ENCODE assay signal across 8 cellular contexts in genomic region chr14:77498984-77499527, GRCh38. TPM values are rescaled to one million over a fixed set of nuclear protein-coding genes. Genes with fewer than 3 reads are reported as not detected.
A peak's percentile ranks its signal among the peaks of the same experiment; 100 is the strongest.
DNase-seq lines count a peak whose midpoint lies in the region; ATAC-seq, FAIRE-seq and TF ChIP-seq lines count a peak whose summit lies in the region.

No MANE protein-coding gene starts in this region.

- in situ Hi-C loops in gastrocnemius medialis (cut with MboI; ENCODE audit: low sequenced_read_pairs in 4 of 4), result no loop called here

- peaks cover 6% of the 10 kb centered on the region for H3K4me1 Mint-ChIP-seq in activated T-cell treated with anti-CD3 and anti-CD28 coated beads, Interleukin-2, amount 50 U/mL, for 24 hours (ENCODE audit: low read depth)

- H3K9me3 ChIP-seq in gastrocnemius medialis, result no peaks in the 10 kb centered on the region

- TF ChIP-seq POLR2A in gastrocnemius medialis (IDR thresholded peaks at IDR 0.05), result no peak

- H3K4me3 ChIP-seq in gastrocnemius medialis, result peak overlapping the region; percentile 42 to 58 (median 50)

- no peak for FAIRE-seq in frontal cortex (lab: Jason Lieb, UNC)

- H3K4me1 ChIP-seq in gastrocnemius medialis, result peaks cover 0 to 5% of the 10 kb centered on the region in 2 donors

- peaks cover 21 to 30% (median 23%) of the 10 kb centered on the region in 3 donors for H3K27me3 ChIP-seq in gastrocnemius medialis

- peaks cover 40% of the 10 kb centered on the region for H3K27me3 Mint-ChIP-seq in activated T-cell treated with anti-CD3 and anti-CD28 coated beads, Interleukin-2, amount 50 U/mL, for 24 hours

- intact Hi-C loops in gastrocnemius medialis (cut with DNase I; ENCODE audit: low total_unique reads), result no loop called here

- H3K36me3 Mint-ChIP-seq in activated T-cell treated with anti-CD3 and anti-CD28 coated beads, Interleukin-2, amount 50 U/mL, for 24 hours (ENCODE audit: low read depth), result peaks cover 3% of the 10 kb centered on the region

- H3K4me3 Mint-ChIP-seq in activated T-cell treated with anti-CD3 and anti-CD28 coated beads, Interleukin-2, amount 50 U/mL, for 24 hours, result peak overlapping the region; percentile 57

- no peak overlapping the region for H3K27ac Mint-ChIP-seq in activated T-cell treated with anti-CD3 and anti-CD28 coated beads, Interleukin-2, amount 50 U/mL, for 24 hours

- ATAC-seq in HG02642 (IDR thresholded peaks at IDR 0.05; ENCODE audit: poor library complexity, unreplicated experiment), result peak; percentile 35
- ATAC-seq in gastrocnemius medialis, result no peak

- DNase-seq in activated T-cell treated with anti-CD3 and anti-CD28 coated beads, Interleukin-2, amount 50 U/mL, for 24 hours, result peak; percentile 34
- DNase-seq in activated T-cell treated with anti-CD3 and anti-CD28 coated beads, Interleukin-2, amount 50 U/mL, for 1 hour, result no peak
- DNase-seq in SW480 (ENCODE audit: low spot score) (peak; percentile 51), frontal cortex (ENCODE audit: low spot score in 2 of 2) (peak; percentile 36 to 42), gastrocnemius medialis (no peak), midbrain (lab: John Stamatoyannopoulos, UW) (no peak), cerebellar nuclear complex (lab: John Stamatoyannopoulos, UW) (no peak)

- H3K9me3 Mint-ChIP-seq in activated T-cell treated with anti-CD3 and anti-CD28 coated beads, Interleukin-2, amount 50 U/mL, for 24 hours, result peaks cover 4% of the 10 kb centered on the region

- no peaks in the 10 kb centered on the region for H3K36me3 ChIP-seq in gastrocnemius medialis

- no peak for TF ChIP-seq CTCF in gastrocnemius medialis (IDR thresholded peaks at IDR 0.05 in 4 of 5, conservative IDR thresholded peaks at IDR 0.05 in 1 of 5)

- H3K27ac ChIP-seq in gastrocnemius medialis, result no peak overlapping the region

RNA-seq across cellular contexts. Expression of gene ISM2, which starts 0.4 kb away (rescaled TPM):
- 1.2 TPM for total RNA-seq in frontal cortex
- not detected for total RNA-seq in gastrocnemius medialis

RNA-seq across cellular contexts. Expression of gene AHSA1, which starts 41.2 kb away (rescaled TPM):
- total RNA-seq in frontal cortex (107 TPM), gastrocnemius medialis (100 to 1,000 TPM; 112 to 200 (median 165) TPM)

RNA-seq across cellular contexts. Expression of gene VIPAS39, which starts 41.7 kb away (rescaled TPM):
- 35.5 TPM for total RNA-seq in frontal cortex
- total RNA-seq in gastrocnemius medialis, result 10 to 100 TPM in 3 of 4 donors, 1 to 10 TPM in 1; 8.8 to 19.6 (median 17.6) TPM

Comparison
In these comparisons a context has a peak if more than half of its experiments do, and no peak if none do; other contexts are left out.
1. DNase-seq: peak in activated T-cell treated with anti-CD3 and anti-CD28 coated beads, Interleukin-2, amount 50 U/mL, for 24 hours (single experiment), SW480 (single experiment) and frontal cortex (2 of 2); none in activated T-cell treated with anti-CD3 and anti-CD28 coated beads, Interleukin-2, amount 50 U/mL, for 1 hour (single experiment), gastrocnemius medialis (0 of 2), midbrain (single experiment) and cerebellar nuclear complex (0 of 2).